In genomic region chr14:93173943-93174395, GRCh38 we compare ENCODE assay signal across 1 cellular context.
TF ChIP-seq lines count a peak whose summit lies in the region.

No MANE protein-coding gene starts in this region.

TF ChIP-seq in K562, 482 proteins besides CTCF, POLR2A, EP300 and RAD21 (continues in another document):
- TF ChIP-seq RFX5 (IDR thresholded peaks at IDR 0.05; ENCODE audit: low read depth, low read length), result peak; percentile 92
- TF ChIP-seq HDAC1 (IDR thresholded peaks at IDR 0.05), result peak in 1 of 2 experiments; percentile 57; a peak in 1 of 4 replicates
- TF ChIP-seq KDM5B (IDR thresholded peaks at IDR 0.05; ENCODE audit: insufficient replicate concordance, low read depth, low read length), result no peak
- TF ChIP-seq HMBOX1 (IDR thresholded peaks at IDR 0.05), result peak; percentile 12; the same call in 1 of the 2 replicates
- peak; percentile 63 for TF ChIP-seq PKNOX1 (IDR thresholded peaks at IDR 0.05)
- 0 out of 2 replicates have a peak, but pooled peaks have one; percentile 26 for TF ChIP-seq LCOR (CRISPR knock-in tag; IDR thresholded peaks at IDR 0.05)
- 0 out of 2 replicates have a peak, but pooled peaks have one; percentile 11 for TF ChIP-seq TEAD4 (IDR thresholded peaks at IDR 0.05; ENCODE audit: low read length)
- TF ChIP-seq TEAD4 (CRISPR knock-in tag; IDR thresholded peaks at IDR 0.05; ENCODE audit: borderline replicate concordance), result no peak
- TF ChIP-seq TSC22D4 (tag; IDR thresholded peaks at IDR 0.05), result no peak
- peak; percentile 58; the same call in 1 of the 2 replicates for TF ChIP-seq USF1 (CRISPR knock-in tag; IDR thresholded peaks at IDR 0.05)
- no peak for TF ChIP-seq OTX1 (CRISPR knock-in tag; IDR thresholded peaks at IDR 0.05)
- 0 out of 2 replicates have a peak, but pooled peaks have one; percentile 27 for TF ChIP-seq DPF2 (IDR thresholded peaks at IDR 0.05)
- peak; percentile 74 for TF ChIP-seq RFX1 (IDR thresholded peaks at IDR 0.05)
- no peak for TF ChIP-seq ZNF398 (CRISPR knock-in tag; IDR thresholded peaks at IDR 0.05)
- no peak for TF ChIP-seq CLOCK (CRISPR knock-in tag; IDR thresholded peaks at IDR 0.05; ENCODE audit: borderline replicate concordance)
- peak; percentile 65 for TF ChIP-seq MEIS2 (IDR thresholded peaks at IDR 0.05; ENCODE audit: partially characterized antibody)
- peak; percentile 73 for TF ChIP-seq NFE2 (IDR thresholded peaks at IDR 0.05; ENCODE audit: low read depth)
- TF ChIP-seq CREM (IDR thresholded peaks at IDR 0.05; ENCODE audit: low read depth), result peak; percentile 71
- TF ChIP-seq SP2 (IDR thresholded peaks at IDR 0.05; ENCODE audit: extremely low read depth, low read depth, low read length, poor library complexity, severe bottlenecking), result no peak
- TF ChIP-seq NRF1 (conservative IDR thresholded peaks at IDR 0.05 in 1 of 2, IDR thresholded peaks at IDR 0.05 in 1 of 2), result peak; percentile 45 to 56
- no peak for TF ChIP-seq ZNF436 (CRISPR knock-in tag; IDR thresholded peaks at IDR 0.05)
- no peak for TF ChIP-seq ATF1 (CRISPR knock-in tag; IDR thresholded peaks at IDR 0.05)
- TF ChIP-seq ATF1 (tag; IDR thresholded peaks at IDR 0.05), result peak; percentile 72
- peak; percentile 54 for TF ChIP-seq USF2 (CRISPR knock-in tag; IDR thresholded peaks at IDR 0.05)
- 0 out of 2 replicates have a peak, but pooled peaks have one; percentile 3 for TF ChIP-seq CBFA2T3 (IDR thresholded peaks at IDR 0.05)
- TF ChIP-seq GATAD2A (IDR thresholded peaks at IDR 0.05), result 0 out of 2 replicates have a peak, but pooled peaks have one; percentile 29
- no peak for TF ChIP-seq MCM7 (IDR thresholded peaks at IDR 0.05)
- TF ChIP-seq FOXK2 (conservative IDR thresholded peaks at IDR 0.05 in 1 of 2, IDR thresholded peaks at IDR 0.05 in 1 of 2; ENCODE audit: low read depth in 2 of 2), result peak; percentile 41 to 52; a peak in 2 of 4 replicates
- TF ChIP-seq JUND (IDR thresholded peaks at IDR 0.05; ENCODE audit: borderline replicate concordance, low read depth, low read length), result peak; percentile 2; the same call in 1 of the 2 replicates
- TF ChIP-seq JUND (tag; IDR thresholded peaks at IDR 0.05; ENCODE audit: borderline replicate concordance, low read depth, low read length), result no peak
- TF ChIP-seq MNT (conservative IDR thresholded peaks at IDR 0.05), result peak; percentile 58 to 78; a peak in 3 of 4 replicates
- TF ChIP-seq ARID1B (IDR thresholded peaks at IDR 0.05), result peak; percentile 35; the same call in 1 of the 2 replicates
- peak; percentile 34; the same call in 1 of the 2 replicates for TF ChIP-seq L3MBTL2 (IDR thresholded peaks at IDR 0.05)
- TF ChIP-seq SIN3A (IDR thresholded peaks at IDR 0.05; ENCODE audit: borderline replicate concordance in 2 of 2, control insufficient read depth in 1 of 2, low read depth in 2 of 2, low read length in 2 of 2), result peak in 1 of 2 experiments; percentile 63; a peak in 1 of 4 replicates
- TF ChIP-seq ATF3 (IDR thresholded peaks at IDR 0.05), result 0 out of 2 replicates have a peak, but pooled peaks have one; percentile 23
- TF ChIP-seq ATF3 (CRISPR knock-in tag; conservative IDR thresholded peaks at IDR 0.05), result no peak
- no peak for TF ChIP-seq MYBL2 (IDR thresholded peaks at IDR 0.05; ENCODE audit: low read depth)
- TF ChIP-seq MYBL2 (CRISPR knock-in tag; IDR thresholded peaks at IDR 0.05; ENCODE audit: borderline replicate concordance), result no peak
- TF ChIP-seq EGR1 (conservative IDR thresholded peaks at IDR 0.05), result peak; percentile 83
- TF ChIP-seq KDM1A (IDR thresholded peaks at IDR 0.05), result peak; percentile 31 to 54; a peak in 1 of 4 replicates
- TF ChIP-seq CBX5 (IDR thresholded peaks at IDR 0.05; ENCODE audit: borderline replicate concordance, low read depth), result no peak
- TF ChIP-seq MYC (IDR thresholded peaks at IDR 0.05; ENCODE audit: low read depth, low read length), result peak; percentile 23; the same call in 1 of the 2 replicates
- no peak for TF ChIP-seq MYC (CRISPR knock-in tag; IDR thresholded peaks at IDR 0.05; ENCODE audit: borderline replicate concordance, low read depth)
- TF ChIP-seq HES1 (IDR thresholded peaks at IDR 0.05; ENCODE audit: low read depth), result no peak
- TF ChIP-seq POLR3A (IDR thresholded peaks at IDR 0.05; ENCODE audit: borderline replicate concordance, extremely low read depth, insufficient read depth, insufficient read length), result no peak
- TF ChIP-seq ATF7 (IDR thresholded peaks at IDR 0.05), result peak; percentile 43; the same call in 1 of the 2 replicates
- TF ChIP-seq TSHZ1 (CRISPR knock-in tag; IDR thresholded peaks at IDR 0.05), result no peak
- no peak for TF ChIP-seq ZNF830 (CRISPR knock-in tag; IDR thresholded peaks at IDR 0.05)
- TF ChIP-seq ELF1 (tag; IDR thresholded peaks at IDR 0.05), result peak; percentile 54; the same call in 1 of the 2 replicates
- TF ChIP-seq TFAP4 (CRISPR knock-in tag; IDR thresholded peaks at IDR 0.05; ENCODE audit: borderline replicate concordance), result 0 out of 2 replicates have a peak, but pooled peaks have one; percentile 23
- peak; percentile 46; the same call in 1 of the 2 replicates for TF ChIP-seq ETV1 (tag; conservative IDR thresholded peaks at IDR 0.05; ENCODE audit: low read depth)
- TF ChIP-seq PHF8 (IDR thresholded peaks at IDR 0.05; ENCODE audit: borderline replicate concordance, low read length), result no peak
